ENCODE assay signal across 1 cellular context in genomic region chr13:63190742-63191141, GRCh38.
TF ChIP-seq lines count a peak whose summit lies in the region.

No MANE protein-coding gene starts in this region.

TF ChIP-seq in H1, 55 proteins besides CTCF, POLR2A, EP300 and RAD21:
- no peak for TF ChIP-seq POLR2AphosphoS5 (IDR thresholded peaks at IDR 0.05; ENCODE audit: low read depth, low read length)
- no peak for TF ChIP-seq RBBP5 (IDR thresholded peaks at IDR 0.05; ENCODE audit: borderline replicate concordance, low read depth, low read length)
TF ChIP-seq in H1: peak in this region for 0.
